Comparison of ENCODE assay signal across 17 cellular contexts in genomic region chr2:54077088-54077900, GRCh38.
"Had no signal": no experiment of that assay in that cellular context is flagged by ENCODE, and none has a peak within 500 bp of the region (broad histone marks: within the 10 kb centered on the region; RNA-seq: fewer than 3 reads in every experiment).

No MANE protein-coding gene starts in this region.

- H3K4me1 ChIP-seq: transverse colon had no signal

- H3K9me3 Mint-ChIP-seq: activated naive CD4-positive, alpha-beta T cell treated with anti-CD3 and anti-CD28 coated beads for 36 hours; activated T-helper 1 cell treated with anti-CD3 and anti-CD28 coated beads, Interleukin-12 subunit alpha, Interleukin-12 subunit beta, Interleukin-2, Interleukin-4 antibody, amounts not matched to agents 30 ng/mL and 10 ng/mL and 1 ng/mL, durations not matched to agents 14 hours and 24 hours and 36 hours; central memory CD8-positive, alpha-beta T cell; naive thymus-derived CD8-positive, alpha-beta T cell; stimulated activated naive B cell treated with anti-CD40 and anti-IgM and Interleukin-4, amounts not matched to agents 10 μg/mL and 1 μg/mL and 100 μg/mL, for 72 hours had no signal

- DNase-seq: activated CD4-positive, alpha-beta T cell treated with anti-CD3 and anti-CD28 coated beads for 48 hours; activated CD8-positive, alpha-beta memory T cell treated with anti-CD3 and anti-CD28 coated beads, Interleukin-2, amount 50 U/mL, for 48 hours; activated CD8-positive, alpha-beta T cell treated with anti-CD3 and anti-CD28 coated beads, Interleukin-2, amount 10 ng/mL, durations not matched to agents 7 days and 5 days; activated naive CD4-positive, alpha-beta T cell treated with anti-CD3 and anti-CD28 coated beads for 36 hours; cortex of kidney; effector memory CD4-positive, alpha-beta T cell; naive thymus-derived CD8-positive, alpha-beta T cell; posterior cingulate gyrus; stimulated activated CD4-positive, alpha-beta T cell treated with anti-CD3 and anti-CD28 coated beads, Interleukin-2, amount 100 ng/mL, for 24 hours; stimulated activated naive B cell treated with anti-CD40 and anti-IgM and Interleukin-4, amounts not matched to agents 10 μg/mL and 1 μg/mL and 100 μg/mL, for 72 hours; substantia nigra; transverse colon had no signal

- ATAC-seq: activated CD8-positive, alpha-beta T cell treated with anti-CD3 and anti-CD28 coated beads, Interleukin-2, amount 10 ng/mL, durations not matched to agents 7 days and 5 days; naive thymus-derived CD8-positive, alpha-beta T cell; sciatic nerve; stimulated activated naive B cell treated with anti-CD40 and anti-IgM and Interleukin-4, amounts not matched to agents 10 μg/mL and 1 μg/mL and 100 μg/mL, for 72 hours had no signal

- H3K36me3 ChIP-seq: neutrophil, transverse colon had no signal

- H3K27ac ChIP-seq: neutrophil, transverse colon had no signal

- H3K4me3 Mint-ChIP-seq: activated CD8-positive, alpha-beta T cell treated with anti-CD3 and anti-CD28 coated beads, Interleukin-2, amount 10 ng/mL, durations not matched to agents 7 days and 5 days; activated naive CD4-positive, alpha-beta T cell treated with anti-CD3 and anti-CD28 coated beads for 36 hours; activated T-helper 1 cell treated with anti-CD3 and anti-CD28 coated beads, Interleukin-12 subunit alpha, Interleukin-12 subunit beta, Interleukin-2, Interleukin-4 antibody, amounts not matched to agents 30 ng/mL and 10 ng/mL and 1 ng/mL, durations not matched to agents 14 hours and 24 hours and 36 hours; central memory CD8-positive, alpha-beta T cell; naive thymus-derived CD8-positive, alpha-beta T cell; stimulated activated naive B cell treated with anti-CD40 and anti-IgM and Interleukin-4, amounts not matched to agents 10 μg/mL and 1 μg/mL and 100 μg/mL, for 72 hours had no signal

- H3K4me1 Mint-ChIP-seq: central memory CD8-positive, alpha-beta T cell had no signal

- H3K27ac Mint-ChIP-seq: activated CD8-positive, alpha-beta T cell treated with anti-CD3 and anti-CD28 coated beads, Interleukin-2, amount 10 ng/mL, durations not matched to agents 7 days and 5 days; activated naive CD4-positive, alpha-beta T cell treated with anti-CD3 and anti-CD28 coated beads for 36 hours; activated T-helper 1 cell treated with anti-CD3 and anti-CD28 coated beads, Interleukin-12 subunit alpha, Interleukin-12 subunit beta, Interleukin-2, Interleukin-4 antibody, amounts not matched to agents 30 ng/mL and 10 ng/mL and 1 ng/mL, durations not matched to agents 14 hours and 24 hours and 36 hours; stimulated activated naive B cell treated with anti-CD40 and anti-IgM and Interleukin-4, amounts not matched to agents 10 μg/mL and 1 μg/mL and 100 μg/mL, for 72 hours had no signal

- FAIRE-seq: astrocyte had no signal

- H3K9me3 ChIP-seq: neutrophil, transverse colon had no signal

- H3K27me3 Mint-ChIP-seq: central memory CD8-positive, alpha-beta T cell; naive thymus-derived CD8-positive, alpha-beta T cell; stimulated activated naive B cell treated with anti-CD40 and anti-IgM and Interleukin-4, amounts not matched to agents 10 μg/mL and 1 μg/mL and 100 μg/mL, for 72 hours had no signal

- H3K4me3 ChIP-seq: transverse colon had no signal

- H3K27me3 ChIP-seq: neutrophil, transverse colon had no signal
